Comparison of ENCODE assay signal across 9 cellular contexts in genomic region chr14:75088566-75089373, GRCh38. TPM values are rescaled to one million over a fixed set of nuclear protein-coding genes. Genes with fewer than 3 reads are reported as not detected.
A peak's percentile ranks its signal among the peaks of the same experiment; 100 is the strongest.
DNase-seq lines count a peak whose midpoint lies in the region; ATAC-seq, FAIRE-seq and TF ChIP-seq lines count a peak whose summit lies in the region.
"Had no signal": no experiment of that assay in that cellular context is flagged by ENCODE, and none has a peak within 500 bp of the region (broad histone marks: within the 10 kb centered on the region; RNA-seq: fewer than 3 reads in every experiment).

No MANE protein-coding gene starts in this region.

- H3K27ac Mint-ChIP-seq in activated CD4-positive, alpha-beta memory T cell treated with anti-CD3 and anti-CD28 coated beads, Interleukin-2, amount 10 ng/mL, durations not matched to agents 7 days and 5 days, result no peak overlapping the region

- DNase-seq in CD1c-positive myeloid dendritic cell (ENCODE audit: extremely low spot score) (peak; percentile 61), H54 (ENCODE audit: insufficient read length, low spot score) (peak; percentile 19), NCI-H526 (lab: John Stamatoyannopoulos, UW) (peak; percentile 2 to 69), foreskin melanocyte (peak; percentile 56), ovary (peak in 3 of 5 donors; percentile 18 to 55 (median 44))
- DNase-seq in activated CD4-positive, alpha-beta memory T cell treated with anti-CD3 and anti-CD28 coated beads, Interleukin-2, amount 10 ng/mL, durations not matched to agents 7 days and 5 days, result peak; percentile 35

- no peaks in the 10 kb centered on the region for H3K27me3 Mint-ChIP-seq in activated CD4-positive, alpha-beta memory T cell treated with anti-CD3 and anti-CD28 coated beads, Interleukin-2, amount 10 ng/mL, durations not matched to agents 7 days and 5 days

- H3K4me1 ChIP-seq in ovary (ENCODE audit: insufficient read depth), result no peaks in the 10 kb centered on the region

- TF ChIP-seq POLR2A in H54 (IDR thresholded peaks at IDR 0.05; ENCODE audit: low read depth, low read length) (no peak), ovary (IDR thresholded peaks at IDR 0.05) (no peak)

- H3K4me3 ChIP-seq in ovary, result no peak overlapping the region
- H3K4me3 ChIP-seq: skin epidermis had no signal

- WGBS in ovary, 3 donors, result 65 to 75% (median 74%) methylated on average over 7 of the region's 7 CpGs

- intact Hi-C loops in ovary (cut with DNase I), result loop anchor here (5.0 to 10.0 kb wide), 4 partner anchors 141 to 176 kb away; no protein-coding TSS in a partner anchor

- TF ChIP-seq CTCF in ovary (IDR thresholded peaks at IDR 0.05), result peak; percentile 51 to 61 (median 61)

- H3K27ac ChIP-seq in ovary, result no peak overlapping the region

- POLR2A ChIA-PET in activated CD4-positive, alpha-beta memory T cell treated with anti-CD3 and anti-CD28 coated beads, Interleukin-2, amount 10 ng/mL, durations not matched to agents 7 days and 5 days (lab: Charles Lee), result interaction anchor here (0.8 to 2.1 kb wide), 5 partner anchors 19 to 206 kb away, joined by 3 to 8 read pairs (median 3); partner anchors contain the start of genes EIF2B2, NEK9 and ZC2HC1C

- H3K9me3 Mint-ChIP-seq in activated CD4-positive, alpha-beta memory T cell treated with anti-CD3 and anti-CD28 coated beads, Interleukin-2, amount 10 ng/mL, durations not matched to agents 7 days and 5 days, result no peaks in the 10 kb centered on the region

- no peak for ATAC-seq in GM21723 (IDR thresholded peaks at IDR 0.05; ENCODE audit: unreplicated experiment)
- no peak for ATAC-seq in HG02678 (IDR thresholded peaks at IDR 0.05; ENCODE audit: unreplicated experiment)

- peak; percentile 61 for FAIRE-seq in H54 (lab: Jason Lieb, UNC)

- H3K27me3 ChIP-seq in ovary, result no peaks in the 10 kb centered on the region

- H3K36me3 Mint-ChIP-seq in activated CD4-positive, alpha-beta memory T cell treated with anti-CD3 and anti-CD28 coated beads, Interleukin-2, amount 10 ng/mL, durations not matched to agents 7 days and 5 days (ENCODE audit: low read depth), result peaks cover 48% of the 10 kb centered on the region

- H3K36me3 ChIP-seq in ovary, result no peaks in the 10 kb centered on the region

- CTCF ChIA-PET in activated CD4-positive, alpha-beta memory T cell treated with anti-CD3 and anti-CD28 coated beads, Interleukin-2, amount 10 ng/mL, durations not matched to agents 7 days and 5 days (lab: Charles Lee), result interaction anchor here (0.6 to 11.0 kb wide), 39 partner anchors 10 to 228 kb away, joined by 3 to 99 read pairs (median 5); partner anchors contain the start of genes ACYP1, DLST, MLH3 and PGF

- TF ChIP-seq EP300 in ovary (IDR thresholded peaks at IDR 0.05), result no peak

- no peaks in the 10 kb centered on the region for H3K9me3 ChIP-seq in ovary

- H3K4me1 Mint-ChIP-seq in activated CD4-positive, alpha-beta memory T cell treated with anti-CD3 and anti-CD28 coated beads, Interleukin-2, amount 10 ng/mL, durations not matched to agents 7 days and 5 days, result no peaks in the 10 kb centered on the region

- no peak overlapping the region for H3K4me3 Mint-ChIP-seq in activated CD4-positive, alpha-beta memory T cell treated with anti-CD3 and anti-CD28 coated beads, Interleukin-2, amount 10 ng/mL, durations not matched to agents 7 days and 5 days

RNA-seq across cellular contexts. Expression of gene ZC2HC1C, which starts 19.3 kb away (rescaled TPM):
- total RNA-seq in activated CD4-positive, alpha-beta memory T cell treated with anti-CD3 and anti-CD28 coated beads, Interleukin-2, amount 10 ng/mL, durations not matched to agents 7 days and 5 days, result 1 to 10 TPM; 2.0 to 2.4 TPM
- 1 to 10 TPM in 4 of 7 donors, under 1 TPM in 3; 0.66 to 9.2 (median 1.3) TPM for total RNA-seq in ovary
- 1 to 10 TPM in 1 of 2 donors, under 1 TPM in 1; 0.46 to 2.6 TPM for polyA plus RNA-seq in ovary

RNA-seq across cellular contexts. Expression of gene ACYP1, which starts 24.9 kb away (rescaled TPM):
- total RNA-seq in activated CD4-positive, alpha-beta memory T cell treated with anti-CD3 and anti-CD28 coated beads, Interleukin-2, amount 10 ng/mL, durations not matched to agents 7 days and 5 days, result 10 to 100 TPM; 52.7 to 53.8 TPM
- 10 to 100 TPM in 4 of 7 donors, 1 to 10 TPM in 3; 5.5 to 27.7 (median 11.2) TPM for total RNA-seq in ovary
- 10 to 100 TPM; 11.3 to 16.9 TPM for polyA plus RNA-seq in ovary

RNA-seq across cellular contexts. Expression of gene MLH3, which starts 37.5 kb away (rescaled TPM):
- 10 to 100 TPM; 16.0 to 16.6 TPM for total RNA-seq in activated CD4-positive, alpha-beta memory T cell treated with anti-CD3 and anti-CD28 coated beads, Interleukin-2, amount 10 ng/mL, durations not matched to agents 7 days and 5 days
- total RNA-seq in ovary, result 10 to 100 TPM; 21.7 to 36.4 (median 26.8) TPM
- polyA plus RNA-seq in ovary, result 10 to 100 TPM; 14.8 to 18.7 TPM

RNA-seq across cellular contexts. Expression of gene NEK9, which starts 38.1 kb away (rescaled TPM):
- total RNA-seq in activated CD4-positive, alpha-beta memory T cell treated with anti-CD3 and anti-CD28 coated beads, Interleukin-2, amount 10 ng/mL, durations not matched to agents 7 days and 5 days, result 10 to 100 TPM; 72.0 to 77.3 TPM
- total RNA-seq in ovary, result 100 to 1,000 TPM in 4 of 7 donors, 10 to 100 TPM in 3; 58.1 to 140 (median 117) TPM
- polyA plus RNA-seq in ovary, result 100 to 1,000 TPM in 1 of 2 donors, 10 to 100 TPM in 1; 57.0 to 105 TPM
